12 cellular contexts compared by ENCODE assay signal in genomic region chr14:71515520-71515919, GRCh38.
DNase-seq lines count a peak whose midpoint lies in the region; ATAC-seq and TF ChIP-seq lines count a peak whose summit lies in the region.
"Had no signal": no experiment of that assay in that cellular context is flagged by ENCODE, and none has a peak within 500 bp of the region (broad histone marks: within the 10 kb centered on the region; RNA-seq: fewer than 3 reads in every experiment).

No MANE protein-coding gene starts in this region.

- no peak for ATAC-seq in mucosa of descending colon
- ATAC-seq in HG02623 (IDR thresholded peaks at IDR 0.05; ENCODE audit: unreplicated experiment), result no peak
- no peak for ATAC-seq in GM21717 (IDR thresholded peaks at IDR 0.05; ENCODE audit: unreplicated experiment)
- ATAC-seq: CD8-positive, alpha-beta T cell had no signal

- H3K9me3 ChIP-seq in mucosa of descending colon, result no peaks in the 10 kb centered on the region

- no peak overlapping the region for H3K4me3 ChIP-seq in mucosa of descending colon
- H3K4me3 ChIP-seq: BLaER1 had no signal

- peak; percentile 40 for DNase-seq in DMS79 treated with DMSO at 0.1 percent for 48 hours (lab: John Stamatoyannopoulos, UW)
- no peak for DNase-seq in DMS79 (lab: John Stamatoyannopoulos, UW)
- no peak for DNase-seq in mucosa of descending colon
- DNase-seq in activated T-cell treated with anti-CD3 and anti-CD28 coated beads, Interleukin-2, amount 50 U/mL, for 1 hour, result no peak
- DNase-seq: Calu3; CD8-positive, alpha-beta T cell; H9 had no signal

- peaks cover 31% of the 10 kb centered on the region for H3K36me3 Mint-ChIP-seq in brain
- H3K36me3 Mint-ChIP-seq in nephron (ENCODE audit: low read depth), result peaks cover 34% of the 10 kb centered on the region

- H3K4me1 Mint-ChIP-seq in brain (peaks cover 24% of the 10 kb centered on the region), nephron (peaks cover 6% of the 10 kb centered on the region)

- TF ChIP-seq CTCF in brain (conservative IDR thresholded peaks at IDR 0.05) (no peak), nephron (IDR thresholded peaks at IDR 0.05; ENCODE audit: unreplicated experiment in 3 of 3) (no peak), mucosa of descending colon (IDR thresholded peaks at IDR 0.05) (no peak)

- no peaks in the 10 kb centered on the region for H3K4me1 ChIP-seq in mucosa of descending colon (ENCODE audit: low read depth)

- H3K4me3 Mint-ChIP-seq in brain, result no peak overlapping the region
- no peak overlapping the region for H3K4me3 Mint-ChIP-seq in nephron
- H3K4me3 Mint-ChIP-seq: CD8-positive, alpha-beta T cell; H9 had no signal

- H3K9me3 Mint-ChIP-seq in brain, result peaks cover 0 to 8% (median 5%) of the 10 kb centered on the region in 5 experiments
- peaks cover 3% of the 10 kb centered on the region for H3K9me3 Mint-ChIP-seq in nephron
- H3K9me3 Mint-ChIP-seq: CD8-positive, alpha-beta T cell had no signal

- intact Hi-C loops in mucosa of descending colon (cut with DNase I, micrococcal nuclease), result no loop called here

- H3K27ac Mint-ChIP-seq in brain (peak overlapping the region in 3 of 5 experiments; percentile 48 to 81 (median 53)), nephron (peak overlapping the region; percentile 32 to 84 (median 83))
- H3K27ac Mint-ChIP-seq: CD8-positive, alpha-beta T cell; H9 had no signal

- H3K36me3 ChIP-seq in mucosa of descending colon (ENCODE audit: low read depth), result no peaks in the 10 kb centered on the region

- H3K27me3 Mint-ChIP-seq in brain (no peaks in the 10 kb centered on the region), nephron (ENCODE audit: low read depth) (no peaks in the 10 kb centered on the region)
